ENCODE assay signal across 8 cellular contexts in genomic region chr14:105475916-105476845, GRCh38. TPM values are rescaled to one million over a fixed set of nuclear protein-coding genes. Genes with fewer than 3 reads are reported as not detected.
DNase-seq lines count a peak whose midpoint lies in the region; ATAC-seq and TF ChIP-seq lines count a peak whose summit lies in the region.

No MANE protein-coding gene starts in this region.

- no peaks in the 10 kb centered on the region for H3K27me3 ChIP-seq in BE2C
- H3K27me3 ChIP-seq in muscle layer of duodenum (ENCODE audit: low read depth, low read length): peaks cover 26% of the 10 kb centered on the region

- H3K4me3 ChIP-seq in BE2C (ENCODE audit: low read depth, low read length): peak overlapping the region; percentile 67
- peak overlapping the region; percentile 48 to 88 for H3K4me3 ChIP-seq in muscle layer of duodenum (ENCODE audit: low read depth in 1 of 2, low read length in 2 of 2)

- H3K4me1 ChIP-seq in BE2C: peaks cover 38% of the 10 kb centered on the region
- peaks cover 0 to 67% of the 10 kb centered on the region in 2 donors for H3K4me1 ChIP-seq in muscle layer of duodenum (ENCODE audit: control insufficient read depth in 1 of 2, insufficient read depth in 2 of 2, low read length in 2 of 2)

- no peaks in the 10 kb centered on the region for H3K9me3 ChIP-seq in BE2C
- no peaks in the 10 kb centered on the region for H3K9me3 ChIP-seq in muscle layer of duodenum (ENCODE audit: control insufficient read depth in 1 of 2, low read length in 2 of 2)

- TF ChIP-seq CTCF in BE2C (IDR thresholded peaks at IDR 0.05; ENCODE audit: low read depth, low read length): no peak

- DNase-seq in BE2C (peak; percentile 76), NCI-H774 (lab: John Stamatoyannopoulos, UW) (peak; percentile 65), epithelial cell of prostate (ENCODE audit: low read depth, low spot score) (no peak), dedifferentiated amniotic fluid mesenchymal stem cell (ENCODE audit: extremely low spot score) (no peak)

- H3K27ac ChIP-seq in epithelial cell of prostate (peak overlapping the region; percentile 36), muscle layer of duodenum (ENCODE audit: low read length) (peak overlapping the region; percentile 23)

- H3K36me3 ChIP-seq in BE2C (peaks cover 7% of the 10 kb centered on the region), muscle layer of duodenum (ENCODE audit: control insufficient read depth in 1 of 2, insufficient read depth in 2 of 2, low read length in 2 of 2) (peaks cover 0 to 6% of the 10 kb centered on the region in 2 donors)

- ATAC-seq in HG02870 (IDR thresholded peaks at IDR 0.05; ENCODE audit: unreplicated experiment): no peak
- no peak for ATAC-seq in GM21515 (IDR thresholded peaks at IDR 0.05; ENCODE audit: unreplicated experiment)
- no peak for ATAC-seq in GM21526 (IDR thresholded peaks at IDR 0.05; ENCODE audit: low FRiP score, unreplicated experiment)

RNA-seq across cellular contexts. Expression of gene CRIP2, which starts 1.6 kb away (rescaled TPM):
- 2,068 TPM for polyA plus RNA-seq in BE2C (2012; ENCODE audit: insufficient read depth, insufficient read length, low read depth)

RNA-seq across cellular contexts. Expression of gene CRIP1, which starts 10.5 kb away (rescaled TPM):
- 451 TPM for polyA plus RNA-seq in BE2C (2012; ENCODE audit: insufficient read depth, insufficient read length, low read depth)

RNA-seq across cellular contexts. Expression of gene TEDC1, which starts 14.9 kb away (rescaled TPM):
- 40.9 TPM for polyA plus RNA-seq in BE2C (2012; ENCODE audit: insufficient read depth, insufficient read length, low read depth)

RNA-seq across cellular contexts. Expression of gene TMEM121, which starts 50.2 kb away (rescaled TPM):
- 11.3 TPM for polyA plus RNA-seq in BE2C (2012; ENCODE audit: insufficient read depth, insufficient read length, low read depth)

RNA-seq across cellular contexts. Expression of gene MTA1, which starts 56.6 kb away (rescaled TPM):
- polyA plus RNA-seq in BE2C (2012; ENCODE audit: insufficient read depth, insufficient read length, low read depth): 121 TPM

Comparison
In these comparisons a context has a peak if more than half of its experiments do, and no peak if none do; other contexts are left out.
1. DNase-seq: peak in BE2C (single experiment) and NCI-H774 (single experiment); none in epithelial cell of prostate (single experiment) and dedifferentiated amniotic fluid mesenchymal stem cell (single experiment).